22 cellular contexts compared by ENCODE assay signal in the genomic region with DNA sequence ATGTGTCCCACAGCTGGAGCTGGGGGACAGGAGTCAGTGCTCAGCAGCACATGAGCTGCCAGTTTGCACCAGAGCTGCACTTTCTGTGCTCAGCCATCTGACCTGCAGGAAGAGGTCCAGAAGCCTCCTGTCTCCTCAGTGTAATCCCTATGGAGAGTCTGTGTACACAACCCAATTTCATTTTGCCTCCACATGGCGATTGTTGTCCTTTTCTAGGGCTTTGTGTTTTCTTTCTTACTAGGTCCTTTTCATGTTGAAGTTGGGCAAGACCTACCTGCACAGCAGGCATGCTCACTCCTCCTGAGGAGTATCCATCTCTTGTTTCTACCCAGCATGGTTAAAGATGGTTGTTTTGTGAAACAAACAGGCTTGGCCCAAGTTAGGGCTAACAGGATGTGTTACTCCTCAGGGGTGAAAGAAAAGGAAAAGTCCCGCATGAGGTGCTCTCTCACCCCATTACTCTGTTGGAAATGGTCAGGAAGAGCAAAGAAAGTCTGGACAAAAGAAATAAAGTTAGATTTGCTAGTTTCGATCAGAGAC.
"Had no signal": no experiment of that assay in that cellular context is flagged by ENCODE, and none has a peak within 500 bp of the region (broad histone marks: within the 10 kb centered on the region; RNA-seq: fewer than 3 reads in every experiment).

No MANE protein-coding gene starts in this region.

- H3K27ac ChIP-seq: colonic mucosa, foreskin keratinocyte, left ventricle myocardium inferior, lower lobe of right lung, neutrophil, suprapubic skin, thyroid gland had no signal

- H3K9me3 ChIP-seq: colonic mucosa, left ventricle myocardium inferior, lower lobe of right lung, neutrophil, suprapubic skin, thyroid gland had no signal

- H3K27ac Mint-ChIP-seq: endodermal cell; memory B cell; mesothelial cell of epicardium; stimulated activated naive B cell treated with anti-CD40 and anti-IgM and Interleukin-4, amounts not matched to agents 10 μg/mL and 1 μg/mL and 100 μg/mL, for 72 hours; type B pancreatic cell had no signal

- H3K4me3 Mint-ChIP-seq: endodermal cell; memory B cell; mesothelial cell of epicardium; natural killer cell treated with Interleukin-12 subunit alpha and Interleukin-12 subunit beta and Interleukin-15 and Interleukin-18, amount 100 ng/mL, for 72 hours; stimulated activated naive B cell treated with anti-CD40 and anti-IgM and Interleukin-4, amounts not matched to agents 10 μg/mL and 1 μg/mL and 100 μg/mL, for 72 hours; type B pancreatic cell had no signal

- H3K9me3 Mint-ChIP-seq: endodermal cell; memory B cell; mesothelial cell of epicardium; natural killer cell treated with Interleukin-12 subunit alpha and Interleukin-12 subunit beta and Interleukin-15 and Interleukin-18, amount 100 ng/mL, for 72 hours; type B pancreatic cell had no signal

- H3K27me3 ChIP-seq: colonic mucosa, foreskin keratinocyte, neutrophil, suprapubic skin, thyroid gland had no signal

- H3K4me1 Mint-ChIP-seq: endodermal cell, memory B cell had no signal

- ATAC-seq: foreskin keratinocyte; left cardiac atrium; lower lobe of right lung; natural killer cell treated with Interleukin-12 subunit alpha and Interleukin-12 subunit beta and Interleukin-15 and Interleukin-18, amount 100 ng/mL, for 72 hours; right cardiac atrium; stimulated activated naive B cell treated with anti-CD40 and anti-IgM and Interleukin-4, amounts not matched to agents 10 μg/mL and 1 μg/mL and 100 μg/mL, for 72 hours had no signal

- H3K4me1 ChIP-seq: colonic mucosa, foreskin keratinocyte, left ventricle myocardium inferior, lower lobe of right lung, suprapubic skin, thyroid gland had no signal

- H3K27me3 Mint-ChIP-seq: memory B cell; stimulated activated naive B cell treated with anti-CD40 and anti-IgM and Interleukin-4, amounts not matched to agents 10 μg/mL and 1 μg/mL and 100 μg/mL, for 72 hours; type B pancreatic cell had no signal

- DNase-seq: colonic mucosa; dermis blood vessel endothelial cell; effector CD4-positive, alpha-beta T cell; endodermal cell; erythroblast; foreskin keratinocyte; kidney; left cardiac atrium; left ventricle myocardium inferior; lower lobe of right lung; right cardiac atrium; small intestine; stimulated activated CD4-positive, alpha-beta T cell treated with anti-CD3 and anti-CD28 coated beads, Interleukin-4, amount 100 ng/mL, for 1 hour; stimulated activated CD8-positive, alpha-beta memory T cell treated with anti-CD3 and anti-CD28 coated beads, Interleukin-4, amount 100 ng/mL, for 48 hours; stimulated activated naive B cell treated with anti-CD40 and anti-IgM and Interleukin-4, amounts not matched to agents 10 μg/mL and 1 μg/mL and 100 μg/mL, for 72 hours; thyroid gland had no signal

- H3K36me3 ChIP-seq: colonic mucosa, left ventricle myocardium inferior, lower lobe of right lung, neutrophil, suprapubic skin, thyroid gland had no signal

- H3K4me3 ChIP-seq: colonic mucosa, left ventricle myocardium inferior, lower lobe of right lung, suprapubic skin, thyroid gland had no signal

- H3K36me3 Mint-ChIP-seq: memory B cell; mesothelial cell of epicardium; natural killer cell treated with Interleukin-12 subunit alpha and Interleukin-12 subunit beta and Interleukin-15 and Interleukin-18, amount 100 ng/mL, for 72 hours; stimulated activated naive B cell treated with anti-CD40 and anti-IgM and Interleukin-4, amounts not matched to agents 10 μg/mL and 1 μg/mL and 100 μg/mL, for 72 hours; type B pancreatic cell had no signal
